26 cellular contexts compared by ENCODE assay signal in genomic region chr1:118110580-118110979, GRCh38.
"Had no signal": no experiment of that assay in that cellular context is flagged by ENCODE, and none has a peak within 500 bp of the region (broad histone marks: within the 10 kb centered on the region; RNA-seq: fewer than 3 reads in every experiment).

No MANE protein-coding gene starts in this region.

- H3K36me3 Mint-ChIP-seq: activated naive CD4-positive, alpha-beta T cell treated with anti-CD3 and anti-CD28 coated beads, Interleukin-2, amount 50 U/mL, for 72 hours; mesothelial cell of epicardium; naive thymus-derived CD4-positive, alpha-beta T cell had no signal

- H3K27me3 ChIP-seq: colonic mucosa, right atrium auricular region, testis, transverse colon had no signal

- DNase-seq: activated CD4-positive, alpha-beta T cell treated with anti-CD3 and anti-CD28 coated beads for 4 hours; activated CD4-positive, alpha-beta T cell treated with anti-CD3 and anti-CD28 coated beads, Interleukin-2, amount 50 U/mL, for 4 hours; activated CD4-positive, CD25-positive, alpha-beta regulatory T cell; activated naive CD4-positive, alpha-beta T cell; activated T-cell treated with anti-CD3 and anti-CD28 coated beads for 4 hours; activated T-cell treated with anti-CD3 and anti-CD28 coated beads, Interleukin-2, amount 50 U/mL, for 72 hours; cerebellar nuclear complex; colonic mucosa; effector memory CD8-positive, alpha-beta T cell; erythroblast; head of caudate nucleus; hippocampal formation; left colon; naive thymus-derived CD4-positive, alpha-beta T cell; nucleus accumbens; stimulated activated CD4-positive, alpha-beta T cell treated with anti-CD3 and anti-CD28 coated beads, Interleukin-2, amount 100 ng/mL, for 48 hours; stimulated activated naive CD4-positive, alpha-beta T cell treated with Interleukin-2 at 50 U/mL for 16 hours; T-helper 2 cell; testis; transverse colon had no signal

- H3K27ac Mint-ChIP-seq: activated naive CD4-positive, alpha-beta T cell treated with anti-CD3 and anti-CD28 coated beads, Interleukin-2, amount 50 U/mL, for 72 hours; activated T-cell treated with anti-CD3 and anti-CD28 coated beads, Interleukin-2, amount 50 U/mL, for 72 hours; effector memory CD8-positive, alpha-beta T cell; naive thymus-derived CD4-positive, alpha-beta T cell had no signal

- H3K9me3 ChIP-seq: colonic mucosa, right atrium auricular region, testis, transverse colon had no signal

- H3K36me3 ChIP-seq: colonic mucosa, right atrium auricular region, transverse colon had no signal

- H3K27me3 Mint-ChIP-seq: effector memory CD8-positive, alpha-beta T cell had no signal

- H3K4me3 ChIP-seq: colonic mucosa, right atrium auricular region, testis, transverse colon had no signal

- H3K4me1 ChIP-seq: colonic mucosa, right atrium auricular region, testis had no signal

- ATAC-seq: activated naive CD4-positive, alpha-beta T cell treated with anti-CD3 and anti-CD28 coated beads, Interleukin-2, amount 50 U/mL, for 72 hours; activated T-cell treated with anti-CD3 and anti-CD28 coated beads, Interleukin-2, amount 50 U/mL, for 72 hours; effector memory CD8-positive, alpha-beta T cell; naive thymus-derived CD4-positive, alpha-beta T cell had no signal

- H3K27ac ChIP-seq: colonic mucosa, right atrium auricular region, testis, transverse colon had no signal

- H3K9me3 Mint-ChIP-seq: activated naive CD4-positive, alpha-beta T cell treated with anti-CD3 and anti-CD28 coated beads, Interleukin-2, amount 50 U/mL, for 72 hours; activated T-cell treated with anti-CD3 and anti-CD28 coated beads, Interleukin-2, amount 50 U/mL, for 72 hours; effector memory CD8-positive, alpha-beta T cell; mesothelial cell of epicardium; naive thymus-derived CD4-positive, alpha-beta T cell; neural crest cell had no signal

- FAIRE-seq: keratinocyte, urothelium cell line had no signal

- H3K4me1 Mint-ChIP-seq: neural crest cell had no signal

- H3K4me3 Mint-ChIP-seq: activated T-cell treated with anti-CD3 and anti-CD28 coated beads, Interleukin-2, amount 50 U/mL, for 72 hours; effector memory CD8-positive, alpha-beta T cell; mesothelial cell of epicardium; naive thymus-derived CD4-positive, alpha-beta T cell; neural crest cell had no signal
